In genomic region chr5:39517800-39518199, GRCh38 we compare ENCODE assay signal across 15 cellular contexts.
A peak's percentile ranks its signal among the peaks of the same experiment; 100 is the strongest.
DNase-seq lines count a peak whose midpoint lies in the region; ATAC-seq, FAIRE-seq and TF ChIP-seq lines count a peak whose summit lies in the region.
"Had no signal": no experiment of that assay in that cellular context is flagged by ENCODE, and none has a peak within 500 bp of the region (broad histone marks: within the 10 kb centered on the region; RNA-seq: fewer than 3 reads in every experiment).

No MANE protein-coding gene starts in this region.

- H3K27me3 Mint-ChIP-seq in activated T-helper 17 cell treated with anti-CD3 and anti-CD28 coated beads, Interleukin-2, amount 50 U/mL, for 72 hours: peaks cover 13% of the 10 kb centered on the region

- H3K27me3 ChIP-seq in HUES64 (ENCODE audit: insufficient read depth, low read length) (no peaks in the 10 kb centered on the region), bronchial epithelial cell (ENCODE audit: control insufficient read depth, insufficient read depth, low read length) (no peaks in the 10 kb centered on the region), ovary (no peaks in the 10 kb centered on the region)
- H3K27me3 ChIP-seq: BLaER1 had no signal

- H3K4me1 ChIP-seq in HUES64 (ENCODE audit: insufficient read depth, low read length) (peaks cover 32% of the 10 kb centered on the region), ovary (ENCODE audit: insufficient read depth) (no peaks in the 10 kb centered on the region)
- H3K4me1 ChIP-seq: BLaER1 had no signal

- intact Hi-C loops in lower leg skin (cut with DNase I; ENCODE audit: low total_unique reads) (no loop called here), ovary (cut with DNase I) (no loop called here)

- no peaks in the 10 kb centered on the region for H3K4me1 Mint-ChIP-seq in activated T-helper 17 cell treated with anti-CD3 and anti-CD28 coated beads, Interleukin-2, amount 50 U/mL, for 72 hours

- DNase-seq in AG04449 (ENCODE audit: low read depth, low spot score) (peak; percentile 87), bronchial epithelial cell (ENCODE audit: low read depth) (peak; percentile 45), kidney glomerular epithelial cell (lab: John Stamatoyannopoulos, UW) (peak; percentile 99), lower leg skin (ENCODE audit: low spot score in 2 of 2) (no peak), ovary (no peak)
- DNase-seq: activated T-cell treated with anti-CD3 and anti-CD28 coated beads, Interleukin-2, amount 50 U/mL, for 24 hours; central memory CD4-positive, alpha-beta T cell; Kasumi-1; NCI-H2227 treated with DMSO at 0.1 percent for 48 hours had no signal

- no peaks in the 10 kb centered on the region for H3K36me3 Mint-ChIP-seq in activated T-helper 17 cell treated with anti-CD3 and anti-CD28 coated beads, Interleukin-2, amount 50 U/mL, for 72 hours (ENCODE audit: low read depth)

- no peak for ATAC-seq in activated T-helper 17 cell treated with anti-CD3 and anti-CD28 coated beads, Interleukin-2, amount 50 U/mL, for 72 hours (replicated peaks)
- ATAC-seq in HG03097 (IDR thresholded peaks at IDR 0.05; ENCODE audit: low FRiP score, unreplicated experiment): no peak

- no peak for TF ChIP-seq POLR2A in lower leg skin (IDR thresholded peaks at IDR 0.05)
- TF ChIP-seq POLR2A in ovary (IDR thresholded peaks at IDR 0.05): no peak

- CTCF ChIA-PET in AG04449 (lab: Yijun Ruan, JAX): interaction anchor here (1.6 to 2.1 kb wide), 3 partner anchors 11 to 94 kb away, joined by 6 to 10 read pairs (median 8); partner anchors contain the start of gene DAB2

- H3K9me3 Mint-ChIP-seq in activated T-helper 17 cell treated with anti-CD3 and anti-CD28 coated beads, Interleukin-2, amount 50 U/mL, for 72 hours: no peaks in the 10 kb centered on the region
- H3K9me3 Mint-ChIP-seq: activated T-cell treated with anti-CD3 and anti-CD28 coated beads, Interleukin-2, amount 50 U/mL, for 24 hours had no signal

- H3K27ac ChIP-seq in HUES64 (ENCODE audit: low read depth, low read length) (0 out of 2 replicates have a peak overlapping the region, but pooled peaks have one; percentile 27), ovary (no peak overlapping the region)
- H3K27ac ChIP-seq: BLaER1, VCaP had no signal

- no peak for FAIRE-seq in bronchial epithelial cell (lab: Jason Lieb, UNC)

- H3K9ac ChIP-seq in HUES64 (ENCODE audit: low read depth, low read length): no peak overlapping the region
- H3K9ac ChIP-seq: BLaER1 had no signal

- H3K36me3 ChIP-seq in HUES64 (ENCODE audit: insufficient read depth, low read length) (no peaks in the 10 kb centered on the region), bronchial epithelial cell (ENCODE audit: control insufficient read depth, insufficient read depth, low read length) (no peaks in the 10 kb centered on the region), ovary (no peaks in the 10 kb centered on the region)
- H3K36me3 ChIP-seq: BLaER1 had no signal

- TF ChIP-seq CTCF in AG04449 (IDR thresholded peaks at IDR 0.05; ENCODE audit: insufficient read depth, low read length, missing control alignments): no peak
- no peak for TF ChIP-seq CTCF in bronchial epithelial cell (IDR thresholded peaks at IDR 0.05; ENCODE audit: insufficient read depth, low read length, severe bottlenecking)
- TF ChIP-seq CTCF in lower leg skin (IDR thresholded peaks at IDR 0.05): no peak
- TF ChIP-seq CTCF in ovary (IDR thresholded peaks at IDR 0.05): no peak

- POLR2A ChIA-PET in AG04449 (lab: Yijun Ruan, JAX): interaction anchor here (0.6 to 3.0 kb wide), 5 partner anchors 16 to 324 kb away, joined by 3 to 53 read pairs (median 3); partner anchors contain the start of gene DAB2

- H3K9me3 ChIP-seq in HUES64 (ENCODE audit: insufficient read depth, low read depth, low read length) (no peaks in the 10 kb centered on the region), ovary (no peaks in the 10 kb centered on the region)
- H3K9me3 ChIP-seq: BLaER1 had no signal

- no peak overlapping the region for H3K27ac Mint-ChIP-seq in activated T-helper 17 cell treated with anti-CD3 and anti-CD28 coated beads, Interleukin-2, amount 50 U/mL, for 72 hours
- H3K27ac Mint-ChIP-seq: activated T-cell treated with anti-CD3 and anti-CD28 coated beads, Interleukin-2, amount 50 U/mL, for 24 hours had no signal

- H3K4me3 ChIP-seq in AG04449 (ENCODE audit: low read depth, low read length): no peak overlapping the region
- no peak overlapping the region for H3K4me3 ChIP-seq in HUES64 (ENCODE audit: low read length)
- H3K4me3 ChIP-seq in bronchial epithelial cell (ENCODE audit: low read depth, low read length): no peak overlapping the region
- H3K4me3 ChIP-seq in lower leg skin (ENCODE audit: low read depth, poor library complexity, severe bottlenecking): no peak overlapping the region
- H3K4me3 ChIP-seq in ovary: no peak overlapping the region
- H3K4me3 ChIP-seq: BLaER1, lung had no signal

- no peak for TF ChIP-seq EP300 in ovary (IDR thresholded peaks at IDR 0.05)

- H3K4me3 Mint-ChIP-seq in activated T-helper 17 cell treated with anti-CD3 and anti-CD28 coated beads, Interleukin-2, amount 50 U/mL, for 72 hours: no peak overlapping the region
- H3K4me3 Mint-ChIP-seq: activated T-cell treated with anti-CD3 and anti-CD28 coated beads, Interleukin-2, amount 50 U/mL, for 24 hours had no signal

Comparison
In these comparisons a context has a peak if more than half of its experiments do, and no peak if none do; other contexts are left out.
1. DNase-seq: peak in AG04449 (single experiment), bronchial epithelial cell (single experiment) and kidney glomerular epithelial cell (single experiment); none in lower leg skin (0 of 2) and ovary (0 of 5).